Comparison of ENCODE assay signal across 26 cellular contexts in the genomic region with DNA sequence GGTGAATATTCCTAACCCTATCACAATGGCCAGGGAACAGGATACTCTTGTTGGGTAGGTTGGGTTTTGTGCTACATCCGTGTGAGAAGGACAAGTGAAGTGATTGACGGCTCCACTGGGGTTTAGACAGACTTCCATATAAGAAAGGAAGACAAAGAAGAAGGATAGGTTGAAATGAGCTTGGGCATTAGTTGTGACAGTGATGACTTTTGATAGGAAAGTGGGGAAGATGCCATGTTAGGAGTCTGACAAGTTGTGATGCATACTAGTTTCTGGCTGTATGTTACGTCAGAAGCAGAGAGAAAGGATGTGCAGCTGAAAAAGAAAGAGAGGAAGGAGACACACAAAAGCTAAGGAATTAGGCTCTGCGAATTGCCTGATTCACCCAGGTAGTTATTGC.
"Had no signal": no experiment of that assay in that cellular context is flagged by ENCODE, and none has a peak within 500 bp of the region (broad histone marks: within the 10 kb centered on the region; RNA-seq: fewer than 3 reads in every experiment).

No MANE protein-coding gene starts in this region.

- H3K27me3 Mint-ChIP-seq: naive thymus-derived CD8-positive, alpha-beta T cell; progenitor cell of endocrine pancreas; stimulated activated naive B cell treated with anti-CD40 and anti-IgM and Interleukin-4, amounts not matched to agents 10 μg/mL and 1 μg/mL and 100 μg/mL, for 72 hours had no signal

- H3K27me3 ChIP-seq: left lung, ovary, right atrium auricular region, stomach, testis, thyroid gland, transverse colon, upper lobe of left lung, vagina had no signal

- H3K4me3 ChIP-seq: left lung, lower lobe of right lung, ovary, right atrium auricular region, skin epidermis, stomach, testis, thyroid gland, transverse colon, upper lobe of left lung, vagina had no signal

- H3K4me3 Mint-ChIP-seq: naive thymus-derived CD8-positive, alpha-beta T cell; nephron; stimulated activated naive B cell treated with anti-CD40 and anti-IgM and Interleukin-4, amounts not matched to agents 10 μg/mL and 1 μg/mL and 100 μg/mL, for 72 hours had no signal

- H3K36me3 Mint-ChIP-seq: stimulated activated naive B cell treated with anti-CD40 and anti-IgM and Interleukin-4, amounts not matched to agents 10 μg/mL and 1 μg/mL and 100 μg/mL, for 72 hours had no signal

- H3K27ac ChIP-seq: left lung, lower lobe of right lung, ovary, right atrium auricular region, skin epidermis, stomach, testis, thyroid gland, transverse colon, upper lobe of left lung, vagina had no signal

- H3K4me1 ChIP-seq: left lung, lower lobe of right lung, right atrium auricular region, stomach, testis, thyroid gland, transverse colon, upper lobe of left lung, vagina had no signal

- H3K36me3 ChIP-seq: left lung, lower lobe of right lung, ovary, right atrium auricular region, stomach, thyroid gland, transverse colon, upper lobe of left lung, vagina had no signal

- H3K27ac Mint-ChIP-seq: nephron; progenitor cell of endocrine pancreas; stimulated activated naive B cell treated with anti-CD40 and anti-IgM and Interleukin-4, amounts not matched to agents 10 μg/mL and 1 μg/mL and 100 μg/mL, for 72 hours had no signal

- ATAC-seq: left colon; left lung; lower lobe of right lung; naive thymus-derived CD8-positive, alpha-beta T cell; sciatic nerve; stimulated activated naive B cell treated with anti-CD40 and anti-IgM and Interleukin-4, amounts not matched to agents 10 μg/mL and 1 μg/mL and 100 μg/mL, for 72 hours; stimulated activated naive CD8-positive, alpha-beta T cell treated with anti-CD3 and anti-CD28 coated beads, Interleukin-15, Interleukin-2, amounts not matched to agents 100 U/mL and 50 U/mL, for 24 hours had no signal

- H3K4me1 Mint-ChIP-seq: nephron; stimulated activated naive B cell treated with anti-CD40 and anti-IgM and Interleukin-4, amounts not matched to agents 10 μg/mL and 1 μg/mL and 100 μg/mL, for 72 hours had no signal

- H3K9me3 ChIP-seq: left lung, lower lobe of right lung, ovary, right atrium auricular region, stomach, testis, thyroid gland, transverse colon, upper lobe of left lung, vagina had no signal

- DNase-seq: hippocampal formation; kidney; left colon; left lung; lower lobe of right lung; mammary epithelial cell; mesenchymal stem cell; naive thymus-derived CD8-positive, alpha-beta T cell; ovary; stimulated activated CD4-positive, alpha-beta T cell treated with anti-CD3 and anti-CD28 coated beads, Interleukin-12 subunit alpha, Interleukin-12 subunit beta, amount 100 ng/mL, for 4 hours; stimulated activated CD4-positive, alpha-beta T cell treated with anti-CD3 and anti-CD28 coated beads, Interleukin-15, amount 100 ng/mL, for 24 hours; stimulated activated CD4-positive, alpha-beta T cell treated with anti-CD3 and anti-CD28 coated beads, Interleukin-2, amount 100 ng/mL, for 24 hours; stimulated activated CD4-positive, alpha-beta T cell treated with anti-CD3 and anti-CD28 coated beads, Interleukin-4, amount 100 ng/mL, for 1 hour; stimulated activated naive B cell treated with anti-CD40 and anti-IgM and Interleukin-4, amounts not matched to agents 10 μg/mL and 1 μg/mL and 100 μg/mL, for 72 hours; stimulated activated naive CD8-positive, alpha-beta T cell treated with anti-CD3 and anti-CD28 coated beads, Interleukin-15, Interleukin-2, amounts not matched to agents 100 U/mL and 50 U/mL, for 24 hours; stomach; testis; thyroid gland; transverse colon; upper lobe of left lung had no signal

- H3K9me3 Mint-ChIP-seq: naive thymus-derived CD8-positive, alpha-beta T cell; nephron; stimulated activated naive B cell treated with anti-CD40 and anti-IgM and Interleukin-4, amounts not matched to agents 10 μg/mL and 1 μg/mL and 100 μg/mL, for 72 hours had no signal

- FAIRE-seq: kidney had no signal
